Comparison of ENCODE assay signal across 10 cellular contexts in genomic region chr6:46491789-46492547, GRCh38. TPM values are rescaled to one million over a fixed set of nuclear protein-coding genes. Genes with fewer than 3 reads are reported as not detected.
DNase-seq lines count a peak whose midpoint lies in the region; ATAC-seq and TF ChIP-seq lines count a peak whose summit lies in the region.
"Had no signal": no experiment of that assay in that cellular context is flagged by ENCODE, and none has a peak within 500 bp of the region (broad histone marks: within the 10 kb centered on the region; RNA-seq: fewer than 3 reads in every experiment).

No MANE protein-coding gene starts in this region.

- peak overlapping the region; percentile 58 to 69 for H3K4me3 ChIP-seq in HCT116 (replicated peaks in 1 of 2; ENCODE audit: low read depth in 1 of 2, low read length in 2 of 2)
- H3K4me3 ChIP-seq in iPS-15b (ENCODE audit: low read depth, low read length), result peak overlapping the region; percentile 76

- H3K9me3 ChIP-seq in HCT116 (ENCODE audit: control insufficient read depth in 1 of 2, insufficient read depth in 1 of 2, low read depth in 1 of 2, low read length in 2 of 2) (no peaks in the 10 kb centered on the region), iPS-15b (ENCODE audit: control insufficient read depth, insufficient read depth, low read length) (no peaks in the 10 kb centered on the region)

- peak overlapping the region; percentile 94 for H3K4me2 ChIP-seq in HCT116 (ENCODE audit: low read length)

- H3K36me3 ChIP-seq in HCT116 (ENCODE audit: control insufficient read depth in 1 of 2, insufficient read depth in 2 of 2, low read length in 2 of 2) (no peaks in the 10 kb centered on the region), iPS-15b (ENCODE audit: control insufficient read depth, insufficient read depth, low read length) (no peaks in the 10 kb centered on the region)

- H3K9ac ChIP-seq in HCT116 (ENCODE audit: low read length) (peak overlapping the region; percentile 24), iPS-15b (ENCODE audit: low read depth, low read length) (no peak overlapping the region)

- RAD21 ChIA-PET in HCT116 (lab: Charles Lee; ENCODE audit: low non-redundant PET in 1 of 2, low total read pairs in 2 of 2, uncharacterized antibody in 2 of 2, unreplicated experiment in 2 of 2), result no interaction called here

- H2AFZ ChIP-seq in HCT116 (ENCODE audit: low read depth, low read length, poor library complexity, severe bottlenecking), result peak overlapping the region; percentile 70

- CTCF ChIA-PET in HCT116 (lab: Charles Lee), result interaction anchor here (0.6 to 1.5 kb wide), 9 partner anchors 10 to 163 kb away, joined by 3 to 9 read pairs (median 3); no protein-coding TSS in a partner anchor

- peak; percentile 42 to 64 (median 58); a peak in 5 of 6 replicates for TF ChIP-seq CTCF in HCT116 (IDR thresholded peaks at IDR 0.05 in 2 of 3, conservative IDR thresholded peaks at IDR 0.05 in 1 of 3; ENCODE audit: borderline replicate concordance in 1 of 3, insufficient read depth in 1 of 3, low read depth in 2 of 3, low read length in 2 of 3)

- H3K9me2 ChIP-seq in HCT116 (ENCODE audit: insufficient read depth), result no peaks in the 10 kb centered on the region

- H3K4me1 ChIP-seq in HCT116 (ENCODE audit: control insufficient read depth in 1 of 2, insufficient read depth in 2 of 2, low read length in 2 of 2) (peaks cover 2 to 12% of the 10 kb centered on the region in 2 experiments; a peak in 3 of 4 replicates), iPS-15b (ENCODE audit: control insufficient read depth, insufficient read depth, low read length) (peaks cover 8% of the 10 kb centered on the region)

- TF ChIP-seq RAD21 in HCT116 (IDR thresholded peaks at IDR 0.05; ENCODE audit: low read depth), result peak; percentile 51

- peaks cover 29% of the 10 kb centered on the region; the same call in 1 of the 2 replicates for H3K27me3 ChIP-seq in HCT116 (ENCODE audit: insufficient read depth, low read length)
- H3K27me3 ChIP-seq in iPS-15b (ENCODE audit: control insufficient read depth, insufficient read depth, low read length), result peaks cover 31% of the 10 kb centered on the region

- intact Hi-C loops in HCT116 (cut with micrococcal nuclease), result loop anchor here (1.0 to 10.0 kb wide), 2 partner anchors 36 to 503 kb away; no protein-coding TSS in a partner anchor

- no TSS peak for BruUV-seq in HCT116 (replicated peaks; lab: Mats Ljungman, UMichigan)

- DNase-seq in NCI-H1092 treated with DMSO at 0.1 percent for 48 hours (lab: John Stamatoyannopoulos, UW) (peak; percentile 16), NCI-H1092 (lab: John Stamatoyannopoulos, UW) (no peak), HCT116 (ENCODE audit: low read depth, low spot score) (peak; percentile 24), NCI-H526 treated with DMSO at 0.1 percent for 48 hours (lab: John Stamatoyannopoulos, UW) (peak; percentile 64), T47D (ENCODE audit: low read depth in 1 of 2, low spot score in 1 of 2) (peak; percentile 25 to 51), renal cortical epithelial cell (ENCODE audit: low read depth) (peak; percentile 56), NCI-H2196 treated with DMSO at 0.1 percent for 48 hours (lab: John Stamatoyannopoulos, UW; ENCODE audit: unreplicated experiment) (no peak)
- DNase-seq: DND-41 had no signal

- no peak for TF ChIP-seq POLR2A in HCT116 (IDR thresholded peaks at IDR 0.05; ENCODE audit: borderline replicate concordance, extremely low read depth, insufficient read depth, insufficient read length)

- POLR2A ChIA-PET in HCT116 (lab: Charles Lee), result interaction anchor here (0.7 to 1.0 kb wide), 2 partner anchors 14 to 17 kb away, joined by 3 read pairs; no protein-coding TSS in a partner anchor

- in situ Hi-C loops in T47D (cut with HindIII; ENCODE audit: low pct_unique_long_range_greater_than_20kb, low sequenced_read_pairs), result no loop called here

- H4K20me1 ChIP-seq in HCT116 (ENCODE audit: insufficient read depth), result no peaks in the 10 kb centered on the region

- no peaks in the 10 kb centered on the region for H3K79me2 ChIP-seq in HCT116 (ENCODE audit: insufficient read depth, low read length)

- no peak overlapping the region; the same call in 1 of the 2 replicates for H3K27ac ChIP-seq in HCT116 (ENCODE audit: low read depth, low read length)
- H3K27ac ChIP-seq: epithelial cell of prostate had no signal

- peak; percentile 80 for ATAC-seq in HCT116

TF ChIP-seq in HCT116, 20 proteins besides CTCF, POLR2A, EP300 and RAD21:
- TF ChIP-seq YY1 (IDR thresholded peaks at IDR 0.05; ENCODE audit: extremely low read depth, insufficient replicate concordance, low read depth, low read length) (peak; percentile 46), ELF1 (IDR thresholded peaks at IDR 0.05; ENCODE audit: borderline replicate concordance, low read depth) (no peak)

RNA-seq across cellular contexts. Expression of gene RCAN2, which starts 0.7 kb away (rescaled TPM):
- total RNA-seq in HCT116 (2021; ENCODE audit: unreplicated experiment) (0.57 TPM), renal cortical epithelial cell (1.6 and 3.1 TPM in 2 replicates)
- 0.37 and 0.38 TPM in 2 replicates for polyA plus RNA-seq in HCT116 (2012)

Comparison
In these comparisons a context has a peak if more than half of its experiments do, and no peak if none do; other contexts are left out.
1. DNase-seq: peak in NCI-H1092 treated with DMSO at 0.1 percent for 48 hours (single experiment), HCT116 (single experiment), NCI-H526 treated with DMSO at 0.1 percent for 48 hours (single experiment), T47D (2 of 2) and renal cortical epithelial cell (single experiment); none in NCI-H1092 (single experiment) and NCI-H2196 treated with DMSO at 0.1 percent for 48 hours (single experiment).